8 cellular contexts compared by ENCODE assay signal in the genomic region with DNA sequence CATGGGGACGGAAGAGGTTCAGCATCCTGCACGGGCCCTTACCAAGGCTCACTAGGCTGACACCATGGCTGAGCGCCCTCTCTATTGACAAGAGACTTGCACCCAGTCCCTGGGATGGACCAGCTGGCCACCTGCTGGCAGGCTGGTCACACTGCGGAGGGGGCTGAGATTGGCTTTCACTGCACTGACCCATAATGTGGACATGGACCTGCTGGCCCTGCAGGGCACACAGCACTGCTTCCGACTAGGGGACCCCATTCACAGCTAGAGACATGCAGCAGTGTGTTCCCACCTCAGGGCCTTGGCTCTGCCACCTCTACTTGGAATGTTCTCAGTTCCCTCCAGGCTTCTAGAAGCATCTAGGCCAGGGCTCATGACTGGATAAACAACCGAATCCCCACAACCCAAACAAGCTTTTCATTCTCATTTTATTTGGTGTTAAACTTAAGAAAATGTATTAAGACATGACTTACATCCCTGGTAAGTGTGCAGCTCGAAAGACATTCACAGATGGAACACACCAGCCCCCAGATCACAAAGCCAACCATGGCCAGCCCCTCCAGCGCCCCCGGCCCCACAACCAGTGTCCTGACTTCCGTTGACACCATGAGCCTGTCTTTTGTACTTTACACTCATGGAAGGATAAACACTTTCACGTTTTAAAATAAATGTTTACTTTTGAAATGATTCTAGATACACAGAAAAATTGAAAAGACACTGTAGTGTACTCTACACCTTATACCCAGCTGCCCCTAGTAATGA. TPM values are rescaled to one million over a fixed set of nuclear protein-coding genes. Genes with fewer than 3 reads are reported as not detected.
A peak's percentile ranks its signal among the peaks of the same experiment; 100 is the strongest.
DNase-seq lines count a peak whose midpoint lies in the region; ATAC-seq, FAIRE-seq and TF ChIP-seq lines count a peak whose summit lies in the region.

No MANE protein-coding gene starts in this region.

- H3K4me3 ChIP-seq in aorta (ENCODE audit: low read length in 2 of 2): no peak overlapping the region

- ATAC-seq in omental fat pad (ENCODE audit: low FRiP score): peak; percentile 64
- ATAC-seq in aorta (ENCODE audit: low FRiP score): peak; percentile 80
- ATAC-seq in HG03097 (IDR thresholded peaks at IDR 0.05; ENCODE audit: low FRiP score, unreplicated experiment): no peak

- no peaks in the 10 kb centered on the region for H3K9me3 ChIP-seq in aorta (ENCODE audit: control insufficient read depth, low read length)

- intact Hi-C loops in aorta (cut with DNase I): loop anchor here (5.0 kb wide), 3 partner anchors 177 to 202 kb away; no protein-coding TSS in a partner anchor

- H3K27me3 ChIP-seq in aorta (ENCODE audit: control insufficient read depth in 1 of 2, insufficient read depth in 2 of 2, low read length in 1 of 2): no peaks in the 10 kb centered on the region

- H3K36me3 ChIP-seq in aorta (ENCODE audit: control insufficient read depth in 1 of 2, insufficient read depth in 2 of 2, low read length in 1 of 2): no peaks in the 10 kb centered on the region

- WGBS in aorta, 2 donors: 51 to 52% methylated on average over 11 of the region's 11 CpGs

- DNase-seq in ELR (ENCODE audit: low read depth) (peak; percentile 73), MV-4-11 (lab: John Stamatoyannopoulos, UW) (peak; percentile 28), fibroblast of gingiva (ENCODE audit: low read depth) (peak; percentile 53), omental fat pad (ENCODE audit: low spot score) (no peak), aorta (peak; percentile 80 to 89), frontal cortex (ENCODE audit: low spot score in 2 of 2) (no peak)
- DNase-seq in activated CD8-positive, alpha-beta memory T cell treated with anti-CD3 and anti-CD28 coated beads, Interleukin-2, amount 50 U/mL, for 4 hours: peak; percentile 53

- TF ChIP-seq CTCF in omental fat pad (IDR thresholded peaks at IDR 0.05): peak in 1 of 3 donors; percentile 75

- no peak overlapping the region for H3K27ac ChIP-seq in aorta (ENCODE audit: low read depth in 1 of 2, low read length in 2 of 2)

- no peak for FAIRE-seq in frontal cortex (lab: Jason Lieb, UNC)

- H3K4me1 ChIP-seq in aorta (ENCODE audit: control insufficient read depth in 1 of 2, insufficient read depth in 2 of 2, low read length in 2 of 2): no peaks in the 10 kb centered on the region

RNA-seq across cellular contexts. Expression of a gene that starts 9.3 kb away (rescaled TPM):
- not detected for total RNA-seq in omental fat pad
- total RNA-seq in aorta: not detected
- polyA plus RNA-seq in aorta: not detected
- 0.82 TPM for total RNA-seq in frontal cortex

RNA-seq across cellular contexts. Expression of a gene that starts 18.9 kb away (rescaled TPM):
- total RNA-seq in omental fat pad: 10 to 100 TPM; 20.7 to 53.6 (median 27.8) TPM
- 10 to 100 TPM; 42.3 to 55.5 TPM for total RNA-seq in aorta
- polyA plus RNA-seq in aorta: 100 to 1,000 TPM in 1 of 2 donors, 10 to 100 TPM in 1; 15.0 to 134 TPM
- total RNA-seq in frontal cortex: 46.9 TPM

RNA-seq across cellular contexts. Expression of a gene that starts 23.1 kb away (rescaled TPM):
- total RNA-seq in omental fat pad: 100 to 1,000 TPM in 3 of 4 donors, 10 to 100 TPM in 1; 65.7 to 157 (median 128) TPM
- total RNA-seq in aorta: 100 to 1,000 TPM; 313 to 802 TPM
- polyA plus RNA-seq in aorta: 100 to 1,000 TPM; 128 to 338 TPM
- not detected for total RNA-seq in frontal cortex

RNA-seq across cellular contexts. Expression of a gene that starts 27.1 kb away (rescaled TPM):
- total RNA-seq in omental fat pad (1 to 10 TPM in 2 of 4 donors, under 1 TPM in 2; 0.37 to 2.4 (median 1.0) TPM), aorta (1 to 10 TPM; 1.0 to 1.3 TPM), frontal cortex (0.41 TPM)
- 1 to 10 TPM in 1 of 2 donors, not detected in 1; 4.5 TPM for polyA plus RNA-seq in aorta

RNA-seq across cellular contexts. Expression of a gene that starts 48.8 kb away (rescaled TPM):
- total RNA-seq in omental fat pad (1 to 10 TPM in 2 of 4 donors, under 1 TPM in 1, not detected in 1; 0.38 to 2.2 (median 1.6) TPM), aorta (under 1 TPM in 1 of 2 donors, not detected in 1; 0.39 TPM), frontal cortex (under 0.01 TPM)
- under 1 TPM; 0.23 to 0.38 TPM for polyA plus RNA-seq in aorta

Comparison
In these comparisons a context has a peak if more than half of its experiments do, and no peak if none do; other contexts are left out.
1. DNase-seq: peak in ELR (single experiment), MV-4-11 (single experiment), activated CD8-positive, alpha-beta memory T cell treated with anti-CD3 and anti-CD28 coated beads, Interleukin-2, amount 50 U/mL, for 4 hours (single experiment), fibroblast of gingiva (single experiment) and aorta (2 of 2); none in omental fat pad (single experiment) and frontal cortex (0 of 2).
2. RNA of a gene that starts 23.1 kb away (total RNA-seq): 313 to 802 TPM in aorta and 65.7 to 157 TPM in omental fat pad; not detected in frontal cortex (single experiment); every median in the first group is over 10 times any median in the second.